ENCODE assay signal across 2 cellular contexts in the genomic region with DNA sequence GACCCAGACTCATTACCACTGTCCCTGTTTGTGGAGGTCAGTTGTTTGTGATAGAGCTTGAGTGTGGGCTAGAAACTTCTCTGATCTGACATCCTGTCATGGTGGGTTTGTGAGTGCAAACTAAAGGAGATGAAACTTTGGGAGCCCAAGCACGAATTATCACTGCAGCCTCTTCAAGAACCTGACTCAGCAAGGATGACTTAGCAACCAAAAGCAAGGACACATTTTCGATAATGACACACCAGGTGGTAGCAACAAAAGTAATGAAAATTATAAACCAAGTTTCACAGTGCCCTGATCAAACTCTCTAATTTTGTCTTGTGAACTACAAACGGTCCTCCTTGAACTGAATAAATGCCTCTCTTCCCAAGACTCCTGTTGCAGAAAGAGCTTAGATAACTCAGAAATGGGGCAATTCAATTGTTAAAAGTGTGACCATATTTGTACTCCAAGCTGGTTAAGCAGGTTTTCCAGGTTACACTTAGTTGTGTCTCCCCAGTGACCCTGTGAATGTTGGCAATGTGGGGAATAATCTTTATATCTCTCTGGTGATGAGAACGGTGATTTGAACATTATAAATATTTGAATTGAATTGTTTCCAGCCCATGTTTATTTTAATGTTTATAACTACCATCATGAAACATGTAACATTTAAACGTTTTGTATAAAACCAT.
TF ChIP-seq lines count a peak whose summit lies in the region.

No MANE protein-coding gene starts in this region.

TF ChIP-seq in GM23338, 12 proteins besides CTCF, POLR2A, EP300 and RAD21:
- TF ChIP-seq NANOG (IDR thresholded peaks at IDR 0.05; ENCODE audit: borderline replicate concordance) (no peak), ZNF114 (CRISPR knock-in tag; IDR thresholded peaks at IDR 0.05) (no peak), ETS1 (IDR thresholded peaks at IDR 0.05) (no peak), ZNF331 (CRISPR knock-in tag; IDR thresholded peaks at IDR 0.05; ENCODE audit: low read depth) (no peak), STAT1 (IDR thresholded peaks at IDR 0.05; ENCODE audit: unreplicated experiment) (no peak), EZH2phosphoT487 (IDR thresholded peaks at IDR 0.05; ENCODE audit: unreplicated experiment) (no peak)
- TF ChIP-seq, protein P1, sequence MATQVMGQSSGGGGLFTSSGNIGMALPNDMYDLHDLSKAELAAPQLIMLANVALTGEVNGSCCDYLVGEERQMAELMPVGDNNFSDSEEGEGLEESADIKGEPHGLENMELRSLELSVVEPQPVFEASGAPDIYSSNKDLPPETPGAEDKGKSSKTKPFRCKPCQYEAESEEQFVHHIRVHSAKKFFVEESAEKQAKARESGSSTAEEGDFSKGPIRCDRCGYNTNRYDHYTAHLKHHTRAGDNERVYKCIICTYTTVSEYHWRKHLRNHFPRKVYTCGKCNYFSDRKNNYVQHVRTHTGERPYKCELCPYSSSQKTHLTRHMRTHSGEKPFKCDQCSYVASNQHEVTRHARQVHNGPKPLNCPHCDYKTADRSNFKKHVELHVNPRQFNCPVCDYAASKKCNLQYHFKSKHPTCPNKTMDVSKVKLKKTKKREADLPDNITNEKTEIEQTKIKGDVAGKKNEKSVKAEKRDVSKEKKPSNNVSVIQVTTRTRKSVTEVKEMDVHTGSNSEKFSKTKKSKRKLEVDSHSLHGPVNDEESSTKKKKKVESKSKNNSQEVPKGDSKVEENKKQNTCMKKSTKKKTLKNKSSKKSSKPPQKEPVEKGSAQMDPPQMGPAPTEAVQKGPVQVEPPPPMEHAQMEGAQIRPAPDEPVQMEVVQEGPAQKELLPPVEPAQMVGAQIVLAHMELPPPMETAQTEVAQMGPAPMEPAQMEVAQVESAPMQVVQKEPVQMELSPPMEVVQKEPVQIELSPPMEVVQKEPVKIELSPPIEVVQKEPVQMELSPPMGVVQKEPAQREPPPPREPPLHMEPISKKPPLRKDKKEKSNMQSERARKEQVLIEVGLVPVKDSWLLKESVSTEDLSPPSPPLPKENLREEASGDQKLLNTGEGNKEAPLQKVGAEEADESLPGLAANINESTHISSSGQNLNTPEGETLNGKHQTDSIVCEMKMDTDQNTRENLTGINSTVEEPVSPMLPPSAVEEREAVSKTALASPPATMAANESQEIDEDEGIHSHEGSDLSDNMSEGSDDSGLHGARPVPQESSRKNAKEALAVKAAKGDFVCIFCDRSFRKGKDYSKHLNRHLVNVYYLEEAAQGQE (IDR thresholded peaks at IDR 0.05; ENCODE audit: unreplicated experiment) = no peak

TF ChIP-seq in H1, 55 proteins besides CTCF, POLR2A, EP300 and RAD21:
- no peak for TF ChIP-seq POLR2AphosphoS5 (IDR thresholded peaks at IDR 0.05; ENCODE audit: low read depth, low read length)
- TF ChIP-seq TAF1 (IDR thresholded peaks at IDR 0.05; ENCODE audit: low read depth, low read length) = no peak
- TF ChIP-seq NRF1 (IDR thresholded peaks at IDR 0.05; ENCODE audit: low read depth, low read length) = no peak
- TF ChIP-seq JUND (IDR thresholded peaks at IDR 0.05; ENCODE audit: low read length) = no peak
- no peak for TF ChIP-seq CTBP2 (IDR thresholded peaks at IDR 0.05; ENCODE audit: borderline replicate concordance, insufficient read depth, insufficient read length, low read length)
TF ChIP-seq in H1: peak in this region for 0.
